In the genomic region with DNA sequence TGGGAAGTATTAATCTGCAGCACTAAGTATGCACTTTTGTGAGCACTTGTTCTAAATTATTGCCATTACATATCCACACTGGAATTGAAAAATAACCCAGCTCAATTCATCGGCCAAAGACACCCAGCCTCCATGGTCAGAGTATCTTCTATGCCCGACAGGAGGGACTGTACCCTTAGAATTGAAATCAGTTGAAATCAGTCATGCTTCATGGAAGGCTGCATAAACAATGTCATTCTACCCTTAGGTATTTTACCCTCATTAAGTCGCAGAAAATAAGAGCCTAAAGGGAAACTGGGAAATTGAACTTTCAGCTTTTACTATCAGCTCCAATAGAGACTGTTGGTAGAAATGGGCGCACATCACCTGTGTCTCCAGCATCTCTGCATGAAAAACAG, we compare ENCODE assay signal across 13 cellular contexts. TPM values are rescaled to one million over a fixed set of nuclear protein-coding genes. Genes with fewer than 3 reads are reported as not detected.
A peak's percentile ranks its signal among the peaks of the same experiment; 100 is the strongest.
DNase-seq lines count a peak whose midpoint lies in the region; ATAC-seq and TF ChIP-seq lines count a peak whose summit lies in the region.
"Had no signal": no experiment of that assay in that cellular context is flagged by ENCODE, and none has a peak within 500 bp of the region (broad histone marks: within the 10 kb centered on the region; RNA-seq: fewer than 3 reads in every experiment).

No MANE protein-coding gene starts in this region.

- H3K4me3 ChIP-seq in GM08714 (ENCODE audit: low read length) (peak overlapping the region; percentile 16; the same call in 1 of the 2 replicates), psoas muscle (no peak overlapping the region)

- H3K4me1 Mint-ChIP-seq in mesothelial cell of epicardium, result peaks cover 32% of the 10 kb centered on the region
- peaks cover 12% of the 10 kb centered on the region for H3K4me1 Mint-ChIP-seq in activated CD4-positive, alpha-beta memory T cell treated with anti-CD3 and anti-CD28 coated beads, Interleukin-2, amount 10 ng/mL, durations not matched to agents 7 days and 5 days

- H3K36me3 ChIP-seq in psoas muscle (ENCODE audit: insufficient read depth in 1 of 2, low read depth in 1 of 2), result no peaks in the 10 kb centered on the region

- peak; percentile 29 for ATAC-seq in GM21619 (IDR thresholded peaks at IDR 0.05; ENCODE audit: unreplicated experiment)
- ATAC-seq in GM19452 (IDR thresholded peaks at IDR 0.05; ENCODE audit: unreplicated experiment), result no peak
- no peak for ATAC-seq in psoas muscle
- ATAC-seq: T-cell had no signal

- POLR2A ChIA-PET in activated CD4-positive, alpha-beta memory T cell treated with anti-CD3 and anti-CD28 coated beads, Interleukin-2, amount 10 ng/mL, durations not matched to agents 7 days and 5 days (lab: Charles Lee), result interaction anchor here (0.7 kb wide), 1 partner anchor 390 kb away, joined by 3 read pairs; no protein-coding TSS in a partner anchor

- WGBS in psoas muscle, 3 donors, result 43 to 46% (median 45%) methylated on average over 4 of the region's 4 CpGs

- H3K36me3 Mint-ChIP-seq in mesothelial cell of epicardium, result no peaks in the 10 kb centered on the region
- no peaks in the 10 kb centered on the region for H3K36me3 Mint-ChIP-seq in activated CD4-positive, alpha-beta memory T cell treated with anti-CD3 and anti-CD28 coated beads, Interleukin-2, amount 10 ng/mL, durations not matched to agents 7 days and 5 days (ENCODE audit: low read depth)
- H3K36me3 Mint-ChIP-seq: activated CD4-positive, alpha-beta memory T cell treated with anti-CD3 and anti-CD28 coated beads for 36 hours; CD8-positive, alpha-beta memory T cell; T-cell had no signal

- H3K9me3 Mint-ChIP-seq in mesothelial cell of epicardium, result no peaks in the 10 kb centered on the region
- H3K9me3 Mint-ChIP-seq in activated CD4-positive, alpha-beta memory T cell treated with anti-CD3 and anti-CD28 coated beads, Interleukin-2, amount 10 ng/mL, durations not matched to agents 7 days and 5 days, result no peaks in the 10 kb centered on the region
- H3K9me3 Mint-ChIP-seq: activated CD4-positive, alpha-beta memory T cell treated with anti-CD3 and anti-CD28 coated beads for 36 hours; CD8-positive, alpha-beta memory T cell; T-cell had no signal

- DNase-seq in NAMALWA (ENCODE audit: low spot score) (peak; percentile 17), mesothelial cell of epicardium (ENCODE audit: low spot score in 2 of 2, unreplicated experiment in 2 of 2) (no peak), NCI-H345 (lab: John Stamatoyannopoulos, UW) (no peak), psoas muscle (no peak)
- DNase-seq in activated CD4-positive, alpha-beta memory T cell treated with anti-CD3 and anti-CD28 coated beads, Interleukin-2, amount 10 ng/mL, durations not matched to agents 7 days and 5 days, result no peak
- DNase-seq: activated CD4-positive, alpha-beta memory T cell treated with anti-CD3 and anti-CD28 coated beads for 36 hours; CD8-positive, alpha-beta memory T cell; mammary epithelial cell; NCI-H187; T-cell had no signal

- H3K4me1 ChIP-seq in psoas muscle, result peaks cover 40% of the 10 kb centered on the region

- no peak overlapping the region for H3K4me3 Mint-ChIP-seq in mesothelial cell of epicardium
- no peak overlapping the region for H3K4me3 Mint-ChIP-seq in activated CD4-positive, alpha-beta memory T cell treated with anti-CD3 and anti-CD28 coated beads, Interleukin-2, amount 10 ng/mL, durations not matched to agents 7 days and 5 days
- H3K4me3 Mint-ChIP-seq: activated CD4-positive, alpha-beta memory T cell treated with anti-CD3 and anti-CD28 coated beads for 36 hours; CD8-positive, alpha-beta memory T cell; T-cell had no signal

- TF ChIP-seq CTCF in mesothelial cell of epicardium (IDR thresholded peaks at IDR 0.05; ENCODE audit: unreplicated experiment), result no peak
- TF ChIP-seq CTCF in psoas muscle (IDR thresholded peaks at IDR 0.05), result no peak

- peak overlapping the region; percentile 71 for H3K27ac Mint-ChIP-seq in mesothelial cell of epicardium
- no peak overlapping the region for H3K27ac Mint-ChIP-seq in activated CD4-positive, alpha-beta memory T cell treated with anti-CD3 and anti-CD28 coated beads, Interleukin-2, amount 10 ng/mL, durations not matched to agents 7 days and 5 days
- H3K27ac Mint-ChIP-seq: activated CD4-positive, alpha-beta memory T cell treated with anti-CD3 and anti-CD28 coated beads for 36 hours; T-cell had no signal

- no peak overlapping the region for H3K27ac ChIP-seq in psoas muscle

- no peaks in the 10 kb centered on the region for H3K27me3 Mint-ChIP-seq in mesothelial cell of epicardium (ENCODE audit: low read depth)
- no peaks in the 10 kb centered on the region for H3K27me3 Mint-ChIP-seq in activated CD4-positive, alpha-beta memory T cell treated with anti-CD3 and anti-CD28 coated beads, Interleukin-2, amount 10 ng/mL, durations not matched to agents 7 days and 5 days
- H3K27me3 Mint-ChIP-seq: activated CD4-positive, alpha-beta memory T cell treated with anti-CD3 and anti-CD28 coated beads for 36 hours; T-cell had no signal

- no peaks in the 10 kb centered on the region for H3K9me3 ChIP-seq in psoas muscle

- intact Hi-C loops in psoas muscle (cut with DNase I), result no loop called here

- H3K27me3 ChIP-seq in psoas muscle (ENCODE audit: insufficient read depth in 3 of 3, low read length in 2 of 3), result no peaks in the 10 kb centered on the region

- CTCF ChIA-PET in activated CD4-positive, alpha-beta memory T cell treated with anti-CD3 and anti-CD28 coated beads, Interleukin-2, amount 10 ng/mL, durations not matched to agents 7 days and 5 days (lab: Charles Lee), result no interaction called here

RNA-seq across cellular contexts. Expression of gene RAMACL, which starts 2.9 kb away (rescaled TPM):
- total RNA-seq in mesothelial cell of epicardium (0.69 to 1.00 TPM (median 0.79 TPM) in 3 replicates), psoas muscle (1 to 10 TPM in 1 of 4 donors, under 1 TPM in 3; 0.17 to 1.3 (median 0.72) TPM)
- polyA plus RNA-seq in psoas muscle, result under 1 TPM; 0.25 to 0.48 (median 0.38) TPM
- under 1 TPM in 1 of 2 experiments, not detected in 1; 0.23 TPM for total RNA-seq in activated CD4-positive, alpha-beta memory T cell treated with anti-CD3 and anti-CD28 coated beads, Interleukin-2, amount 10 ng/mL, durations not matched to agents 7 days and 5 days

RNA-seq across cellular contexts. Expression of gene RPS6KA2, which starts 37.7 kb away (rescaled TPM):
- total RNA-seq in mesothelial cell of epicardium (12.0 to 18.4 TPM (median 12.3 TPM) in 3 replicates), psoas muscle (10 to 100 TPM; 14.2 to 40.4 (median 28.4) TPM)
- polyA plus RNA-seq in psoas muscle, result 10 to 100 TPM in 1 of 3 donors, 1 to 10 TPM in 2; 7.8 to 26.7 (median 8.0) TPM
- total RNA-seq in activated CD4-positive, alpha-beta memory T cell treated with anti-CD3 and anti-CD28 coated beads, Interleukin-2, amount 10 ng/mL, durations not matched to agents 7 days and 5 days, result 1 to 10 TPM; 6.3 to 6.5 TPM
